ENCODE assay signal across 1 cellular context in genomic region chr15:36887214-36888017, GRCh38.
TF ChIP-seq lines count a peak whose summit lies in the region.

No MANE protein-coding gene starts in this region.

TF ChIP-seq in SK-N-SH treated with all-trans-retinoic acid at 6 μM for 48 hours, 23 proteins besides CTCF, POLR2A, EP300 and RAD21 (continued from another document):
- TF ChIP-seq TSHZ2 (CRISPR knock-in tag; IDR thresholded peaks at IDR 0.05) = no peak
- TF ChIP-seq PPARA (CRISPR knock-in tag; IDR thresholded peaks at IDR 0.05; ENCODE audit: borderline replicate concordance) = no peak
- no peak for TF ChIP-seq ISL1 (CRISPR knock-in tag; IDR thresholded peaks at IDR 0.05)
- no peak for TF ChIP-seq TOX (CRISPR knock-in tag; IDR thresholded peaks at IDR 0.05; ENCODE audit: borderline replicate concordance)
- no peak for TF ChIP-seq POU6F1 (CRISPR knock-in tag; IDR thresholded peaks at IDR 0.05; ENCODE audit: borderline replicate concordance, low read depth)
- TF ChIP-seq CSDC2 (CRISPR knock-in tag; IDR thresholded peaks at IDR 0.05) = no peak
- no peak for TF ChIP-seq OSR1 (CRISPR knock-in tag; IDR thresholded peaks at IDR 0.05)
- no peak for TF ChIP-seq SNAI2 (CRISPR knock-in tag; IDR thresholded peaks at IDR 0.05)
